ENCODE assay signal across 9 cellular contexts in the genomic region with DNA sequence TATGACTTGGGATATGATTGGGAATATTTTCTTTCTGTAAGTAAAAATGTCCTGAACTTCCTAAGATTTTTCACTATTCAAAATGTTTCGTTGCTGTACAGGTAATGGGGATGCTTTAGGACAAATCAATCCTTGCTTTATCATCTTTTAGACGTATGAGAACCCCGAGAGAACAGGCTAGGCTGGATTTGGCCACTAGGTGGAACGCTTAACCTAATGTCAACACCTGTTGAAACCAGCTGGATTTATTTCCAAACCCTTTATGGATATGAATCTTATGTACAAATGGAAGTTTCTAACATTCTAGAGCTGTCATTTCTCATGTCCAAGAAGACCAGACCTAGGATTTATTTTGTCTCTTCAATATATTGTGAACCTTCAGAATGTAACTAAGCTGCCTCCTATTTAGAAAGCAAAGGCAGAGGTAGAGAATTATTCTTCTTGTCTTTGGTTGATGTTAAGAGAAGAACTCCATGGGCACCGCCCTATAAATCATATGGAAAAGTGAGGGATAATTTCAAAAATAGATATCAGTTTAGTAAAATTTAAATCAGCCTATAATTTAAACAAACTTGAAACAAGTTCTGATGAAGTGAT.
DNase-seq lines count a peak whose midpoint lies in the region; ATAC-seq, FAIRE-seq and TF ChIP-seq lines count a peak whose summit lies in the region.
"Had no signal": no experiment of that assay in that cellular context is flagged by ENCODE, and none has a peak within 500 bp of the region (broad histone marks: within the 10 kb centered on the region; RNA-seq: fewer than 3 reads in every experiment).

No MANE protein-coding gene starts in this region.

- H3K36me3 ChIP-seq in H1 (ENCODE audit: control insufficient read depth in 2 of 4, insufficient read depth in 4 of 4, low read length in 3 of 4) = no peaks in the 10 kb centered on the region
- no peaks in the 10 kb centered on the region for H3K36me3 ChIP-seq in osteoblast (ENCODE audit: insufficient read depth, low read length)

- no peak overlapping the region for H2BK120ac ChIP-seq in H1 (replicated peaks; ENCODE audit: low read depth, low read length)

- no peak overlapping the region for H2BK15ac ChIP-seq in H1 (ENCODE audit: low read length)

- no peak overlapping the region for H3K18ac ChIP-seq in H1 (ENCODE audit: extremely low read depth, low read length)

- TF ChIP-seq RAD21 in H1 (IDR thresholded peaks at IDR 0.05 in 1 of 2, conservative IDR thresholded peaks at IDR 0.05 in 1 of 2; ENCODE audit: low read depth in 2 of 2, low read length in 2 of 2) = peak; percentile 81 to 86

- H3K23ac ChIP-seq in H1 (ENCODE audit: insufficient read length) = no peak overlapping the region

- no peak overlapping the region for H3K27ac ChIP-seq in H1 (ENCODE audit: low read depth, low read length)
- no peak overlapping the region for H3K27ac ChIP-seq in osteoblast (ENCODE audit: low read depth, low read length)
- H3K27ac ChIP-seq in coronary artery = no peak overlapping the region

- no peaks in the 10 kb centered on the region for H3K23me2 ChIP-seq in H1 (ENCODE audit: low read depth, low read length)

- H3K56ac ChIP-seq in H1 (replicated peaks; ENCODE audit: insufficient read length, low read depth, low read length) = no peak overlapping the region

- H2BK20ac ChIP-seq in H1 (ENCODE audit: low read length) = no peak overlapping the region

- H3K4ac ChIP-seq in H1 (replicated peaks; ENCODE audit: insufficient read length, low read depth, low read length) = no peak overlapping the region

- peak; percentile 57 for ATAC-seq in HG03469 (IDR thresholded peaks at IDR 0.05; ENCODE audit: unreplicated experiment)

- CTCF ChIA-PET in H1 (lab: Charles Lee; ENCODE audit: partially characterized antibody) = interaction anchor here (0.6 to 5.2 kb wide), 66 partner anchors 8 to 1396 kb away, joined by 3 to 61 read pairs (median 3); no protein-coding TSS in a partner anchor

- H3K27me3 ChIP-seq in H1 (replicated peaks in 1 of 4; ENCODE audit: control insufficient read depth in 3 of 4, extremely low read depth in 1 of 4, insufficient read depth in 3 of 4, low read length in 3 of 4) (no peaks in the 10 kb centered on the region), osteoblast (ENCODE audit: insufficient read depth, low read length) (peaks cover 27% of the 10 kb centered on the region)

- DNase-seq in D341Med (ENCODE audit: low spot score) = peak; percentile 64
- peak; percentile 10 for DNase-seq in GM19238 (ENCODE audit: insufficient read length, low spot score)
- peak; percentile 77 for DNase-seq in NCI-H748 (lab: John Stamatoyannopoulos, UW; ENCODE audit: unreplicated experiment)
- DNase-seq in H1 (ENCODE audit: low read depth in 1 of 2, low spot score in 2 of 2) = no peak
- peak; percentile 22 for DNase-seq in osteoblast (ENCODE audit: insufficient read length, low spot score, missing footprints)
- no peak for DNase-seq in coronary artery (ENCODE audit: low spot score)
- no peak for DNase-seq in NOMO-1 treated with DMSO at 0.1 percent for 48 hours (lab: John Stamatoyannopoulos, UW; ENCODE audit: unreplicated experiment)
- DNase-seq: naive B cell had no signal

- H3K4me1 ChIP-seq in H1 (replicated peaks in 1 of 4; ENCODE audit: control insufficient read depth in 3 of 4, insufficient read depth in 4 of 4, low read length in 3 of 4) (no peaks in the 10 kb centered on the region), osteoblast (ENCODE audit: insufficient read depth, low read length) (no peaks in the 10 kb centered on the region)

- H2BK12ac ChIP-seq in H1 (ENCODE audit: low read depth, low read length) = no peak overlapping the region

- no peak overlapping the region for H3K4me2 ChIP-seq in H1 (ENCODE audit: insufficient read depth in 1 of 2, low read depth in 2 of 2, low read length in 2 of 2)
- no peak overlapping the region for H3K4me2 ChIP-seq in osteoblast (ENCODE audit: insufficient read depth, low read length)

- no peak for TF ChIP-seq EP300 in H1 (IDR thresholded peaks at IDR 0.05; ENCODE audit: borderline replicate concordance in 1 of 2, low read depth in 2 of 2, low read length in 2 of 2)

- no peak overlapping the region for H4K8ac ChIP-seq in H1 (ENCODE audit: extremely low read depth, insufficient read depth, low read length)

- H3K14ac ChIP-seq in H1 (ENCODE audit: insufficient read length) = no peak overlapping the region

- FAIRE-seq in H1 (lab: Jason Lieb, UNC) = peak; percentile 82

- no peak overlapping the region for H3K4me3 ChIP-seq in H1 (ENCODE audit: extremely low read depth in 1 of 4, insufficient read depth in 2 of 4, low read depth in 3 of 4, low read length in 4 of 4)
- H3K4me3 ChIP-seq in osteoblast (ENCODE audit: insufficient read depth, low read length) = no peak overlapping the region
- no peak overlapping the region for H3K4me3 ChIP-seq in coronary artery

- no peak overlapping the region for H2AK5ac ChIP-seq in H1 (ENCODE audit: low read depth, low read length)

- no peaks in the 10 kb centered on the region for H4K20me1 ChIP-seq in H1 (replicated peaks in 1 of 2; ENCODE audit: control insufficient read depth in 1 of 2, insufficient read depth in 2 of 2, low read length in 2 of 2)
- no peaks in the 10 kb centered on the region for H4K20me1 ChIP-seq in osteoblast (ENCODE audit: insufficient read depth, low read length)

- no peak for TF ChIP-seq POLR2A in H1 (IDR thresholded peaks at IDR 0.05; ENCODE audit: control extremely low read depth in 1 of 2, low read depth in 2 of 2, low read length in 2 of 2)

- H3K9me3 ChIP-seq in H1 (ENCODE audit: insufficient read depth in 2 of 2, low read depth in 1 of 2, low read length in 1 of 2) (no peaks in the 10 kb centered on the region), osteoblast (ENCODE audit: low read depth, low read length) (peaks cover 2% of the 10 kb centered on the region)

- H4K5ac ChIP-seq in H1 (ENCODE audit: insufficient read length, low read depth, low read length) = no peak overlapping the region

- H3K79me1 ChIP-seq in H1 (ENCODE audit: low read depth, low read length) = no peaks in the 10 kb centered on the region

- H3K9ac ChIP-seq in H1 (replicated peaks in 1 of 4; ENCODE audit: extremely low read depth in 1 of 4, low read depth in 3 of 4, low read length in 3 of 4) = peak overlapping the region in 1 of 4 experiments; percentile 34; a peak in 1 of 7 replicates

- no peaks in the 10 kb centered on the region for H3K79me2 ChIP-seq in H1 (ENCODE audit: control insufficient read depth in 1 of 2, insufficient read depth in 2 of 2, low read length in 2 of 2)
- H3K79me2 ChIP-seq in osteoblast (ENCODE audit: insufficient read depth, low read length) = no peaks in the 10 kb centered on the region

- POLR2A ChIA-PET in H1 (lab: Charles Lee; ENCODE audit: partially characterized antibody) = no interaction called here

- H2AFZ ChIP-seq in H1 (ENCODE audit: low read length) = no peak overlapping the region
- no peak overlapping the region for H2AFZ ChIP-seq in osteoblast (ENCODE audit: low read length)

- whole genome bisulfite sequencing in H1 (ENCODE audit: extremely low coverage in 1 of 2, insufficient coverage in 1 of 2, insufficient read length in 1 of 2, insufficient replicate concordance in 2 of 2, low coverage in 1 of 2, low lambda C conversion rate in 2 of 2, missing lambda C conversion rate in 1 of 2), 2 experiments = 44% methylated on average over 5 of the region's 5 CpGs; no CpG with 5 or more reads in 1 of the 2 experiments

- TF ChIP-seq CTCF in H1 (IDR thresholded peaks at IDR 0.05; ENCODE audit: control extremely low read depth in 1 of 3, insufficient read depth in 1 of 3, low read depth in 1 of 3, low read length in 3 of 3) (peak in 2 of 3 experiments; percentile 63 to 72; a peak in 3 of 4 replicates), osteoblast (IDR thresholded peaks at IDR 0.05; ENCODE audit: extremely low read depth, low read depth, low read length) (peak; percentile 75), coronary artery (IDR thresholded peaks at IDR 0.05) (no peak)

- H2BK5ac ChIP-seq in H1 (ENCODE audit: low read depth, low read length) = no peak overlapping the region

- H4K91ac ChIP-seq in H1 (replicated peaks; ENCODE audit: insufficient read length, low read length) = no peak overlapping the region

TF ChIP-seq in H1, 55 proteins besides CTCF, POLR2A, EP300 and RAD21:
- TF ChIP-seq JUND (IDR thresholded peaks at IDR 0.05; ENCODE audit: low read length) (no peak), EGR1 (IDR thresholded peaks at IDR 0.05; ENCODE audit: borderline replicate concordance, low read depth, low read length) (no peak), SIX5 (IDR thresholded peaks at IDR 0.05; ENCODE audit: low read depth, low read length) (no peak), POU5F1 (IDR thresholded peaks at IDR 0.05; ENCODE audit: low read depth, low read length) (no peak), BACH1 (IDR thresholded peaks at IDR 0.05; ENCODE audit: low read length) (no peak), SRF (IDR thresholded peaks at IDR 0.05; ENCODE audit: low read depth, low read length) (no peak), FOSL1 (IDR thresholded peaks at IDR 0.05; ENCODE audit: insufficient read depth, low read depth, low read length) (no peak), TAF7 (optimal IDR thresholded peaks at IDR 0.05; ENCODE audit: borderline replicate concordance, low read depth, low read length) (no peak), PHF8 (conservative IDR thresholded peaks at IDR 0.05; ENCODE audit: low read depth, low read length) (no peak)

Comparison
In these comparisons a context has a peak if more than half of its experiments do, and no peak if none do; other contexts are left out.
1. DNase-seq: peak in D341Med (single experiment), GM19238 (single experiment), NCI-H748 (single experiment) and osteoblast (single experiment); none in H1 (0 of 2), coronary artery (single experiment) and NOMO-1 treated with DMSO at 0.1 percent for 48 hours (single experiment).